ENCODE assay signal across 1 cellular context in the genomic region with DNA sequence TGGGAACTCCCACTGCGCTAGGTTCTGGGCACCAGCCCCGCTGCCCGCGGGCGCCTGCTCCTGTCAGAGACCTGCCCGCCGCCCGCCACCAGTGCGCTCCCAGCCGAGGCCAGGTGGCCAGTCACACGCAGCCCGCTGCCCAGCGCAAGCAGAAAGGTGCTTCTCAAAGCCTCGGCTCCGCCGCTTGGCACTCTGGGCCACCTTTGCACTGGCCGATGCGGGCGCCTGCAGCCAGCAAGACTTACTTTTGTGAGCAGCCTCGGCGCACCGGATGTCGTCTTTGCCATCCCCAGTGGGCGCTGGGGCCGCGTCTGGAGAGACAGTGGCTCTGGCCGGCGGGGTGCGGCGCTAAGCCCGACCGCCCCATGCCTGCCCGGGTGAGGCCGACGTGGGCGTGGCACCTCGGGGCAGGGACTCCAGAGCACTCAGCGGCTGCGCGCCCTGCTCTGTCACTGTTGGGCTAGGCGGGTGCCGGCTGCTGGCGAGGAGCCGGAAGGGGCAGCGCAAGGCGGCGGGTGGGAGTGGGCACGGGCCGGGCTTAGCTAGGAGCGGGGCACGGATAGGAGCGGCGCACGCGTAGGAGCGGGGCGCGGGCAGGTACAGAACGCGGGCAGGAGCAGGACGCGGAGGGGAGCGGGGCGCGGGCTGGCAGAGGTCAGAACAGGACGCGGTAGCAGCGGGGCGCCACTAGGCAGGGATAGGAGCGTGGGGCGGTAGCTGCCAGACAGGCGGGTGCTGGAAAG.
TF ChIP-seq lines count a peak whose summit lies in the region.

No MANE protein-coding gene starts in this region.

TF ChIP-seq in HepG2, 621 proteins besides CTCF, POLR2A, EP300 and RAD21:
- TF ChIP-seq, protein P1, sequence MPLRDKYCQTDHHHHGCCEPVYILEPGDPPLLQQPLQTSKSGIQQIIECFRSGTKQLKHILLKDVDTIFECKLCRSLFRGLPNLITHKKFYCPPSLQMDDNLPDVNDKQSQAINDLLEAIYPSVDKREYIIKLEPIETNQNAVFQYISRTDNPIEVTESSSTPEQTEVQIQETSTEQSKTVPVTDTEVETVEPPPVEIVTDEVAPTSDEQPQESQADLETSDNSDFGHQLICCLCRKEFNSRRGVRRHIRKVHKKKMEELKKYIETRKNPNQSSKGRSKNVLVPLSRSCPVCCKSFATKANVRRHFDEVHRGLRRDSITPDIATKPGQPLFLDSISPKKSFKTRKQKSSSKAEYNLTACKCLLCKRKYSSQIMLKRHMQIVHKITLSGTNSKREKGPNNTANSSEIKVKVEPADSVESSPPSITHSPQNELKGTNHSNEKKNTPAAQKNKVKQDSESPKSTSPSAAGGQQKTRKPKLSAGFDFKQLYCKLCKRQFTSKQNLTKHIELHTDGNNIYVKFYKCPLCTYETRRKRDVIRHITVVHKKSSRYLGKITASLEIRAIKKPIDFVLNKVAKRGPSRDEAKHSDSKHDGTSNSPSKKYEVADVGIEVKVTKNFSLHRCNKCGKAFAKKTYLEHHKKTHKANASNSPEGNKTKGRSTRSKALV (CRISPR knock-in tag; IDR thresholded peaks at IDR 0.05): peak; percentile 96
- peak; percentile 29; the same call in 1 of the 2 replicates for TF ChIP-seq GABPB1 (CRISPR knock-in tag; IDR thresholded peaks at IDR 0.05)
- TF ChIP-seq, protein P2, sequence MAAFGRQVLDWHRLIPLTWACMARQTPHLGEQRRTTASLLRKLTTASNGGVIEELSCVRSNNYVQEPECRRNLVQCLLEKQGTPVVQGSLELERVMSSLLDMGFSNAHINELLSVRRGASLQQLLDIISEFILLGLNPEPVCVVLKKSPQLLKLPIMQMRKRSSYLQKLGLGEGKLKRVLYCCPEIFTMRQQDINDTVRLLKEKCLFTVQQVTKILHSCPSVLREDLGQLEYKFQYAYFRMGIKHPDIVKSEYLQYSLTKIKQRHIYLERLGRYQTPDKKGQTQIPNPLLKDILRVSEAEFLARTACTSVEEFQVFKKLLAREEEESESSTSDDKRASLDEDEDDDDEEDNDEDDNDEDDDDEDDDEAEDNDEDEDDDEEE (CRISPR knock-in tag; IDR thresholded peaks at IDR 0.05): 0 out of 2 replicates have a peak, but pooled peaks have one; percentile 33
- TF ChIP-seq, protein P3, sequence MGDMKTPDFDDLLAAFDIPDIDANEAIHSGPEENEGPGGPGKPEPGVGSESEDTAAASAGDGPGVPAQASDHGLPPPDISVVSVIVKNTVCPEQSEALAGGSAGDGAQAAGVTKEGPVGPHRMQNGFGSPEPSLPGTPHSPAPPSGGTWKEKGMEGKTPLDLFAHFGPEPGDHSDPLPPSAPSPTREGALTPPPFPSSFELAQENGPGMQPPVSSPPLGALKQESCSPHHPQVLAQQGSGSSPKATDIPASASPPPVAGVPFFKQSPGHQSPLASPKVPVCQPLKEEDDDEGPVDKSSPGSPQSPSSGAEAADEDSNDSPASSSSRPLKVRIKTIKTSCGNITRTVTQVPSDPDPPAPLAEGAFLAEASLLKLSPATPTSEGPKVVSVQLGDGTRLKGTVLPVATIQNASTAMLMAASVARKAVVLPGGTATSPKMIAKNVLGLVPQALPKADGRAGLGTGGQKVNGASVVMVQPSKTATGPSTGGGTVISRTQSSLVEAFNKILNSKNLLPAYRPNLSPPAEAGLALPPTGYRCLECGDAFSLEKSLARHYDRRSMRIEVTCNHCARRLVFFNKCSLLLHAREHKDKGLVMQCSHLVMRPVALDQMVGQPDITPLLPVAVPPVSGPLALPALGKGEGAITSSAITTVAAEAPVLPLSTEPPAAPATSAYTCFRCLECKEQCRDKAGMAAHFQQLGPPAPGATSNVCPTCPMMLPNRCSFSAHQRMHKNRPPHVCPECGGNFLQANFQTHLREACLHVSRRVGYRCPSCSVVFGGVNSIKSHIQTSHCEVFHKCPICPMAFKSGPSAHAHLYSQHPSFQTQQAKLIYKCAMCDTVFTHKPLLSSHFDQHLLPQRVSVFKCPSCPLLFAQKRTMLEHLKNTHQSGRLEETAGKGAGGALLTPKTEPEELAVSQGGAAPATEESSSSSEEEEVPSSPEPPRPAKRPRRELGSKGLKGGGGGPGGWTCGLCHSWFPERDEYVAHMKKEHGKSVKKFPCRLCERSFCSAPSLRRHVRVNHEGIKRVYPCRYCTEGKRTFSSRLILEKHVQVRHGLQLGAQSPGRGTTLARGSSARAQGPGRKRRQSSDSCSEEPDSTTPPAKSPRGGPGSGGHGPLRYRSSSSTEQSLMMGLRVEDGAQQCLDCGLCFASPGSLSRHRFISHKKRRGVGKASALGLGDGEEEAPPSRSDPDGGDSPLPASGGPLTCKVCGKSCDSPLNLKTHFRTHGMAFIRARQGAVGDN (CRISPR knock-in tag; IDR thresholded peaks at IDR 0.05): peak; percentile 39
- TF ChIP-seq, protein P4, sequence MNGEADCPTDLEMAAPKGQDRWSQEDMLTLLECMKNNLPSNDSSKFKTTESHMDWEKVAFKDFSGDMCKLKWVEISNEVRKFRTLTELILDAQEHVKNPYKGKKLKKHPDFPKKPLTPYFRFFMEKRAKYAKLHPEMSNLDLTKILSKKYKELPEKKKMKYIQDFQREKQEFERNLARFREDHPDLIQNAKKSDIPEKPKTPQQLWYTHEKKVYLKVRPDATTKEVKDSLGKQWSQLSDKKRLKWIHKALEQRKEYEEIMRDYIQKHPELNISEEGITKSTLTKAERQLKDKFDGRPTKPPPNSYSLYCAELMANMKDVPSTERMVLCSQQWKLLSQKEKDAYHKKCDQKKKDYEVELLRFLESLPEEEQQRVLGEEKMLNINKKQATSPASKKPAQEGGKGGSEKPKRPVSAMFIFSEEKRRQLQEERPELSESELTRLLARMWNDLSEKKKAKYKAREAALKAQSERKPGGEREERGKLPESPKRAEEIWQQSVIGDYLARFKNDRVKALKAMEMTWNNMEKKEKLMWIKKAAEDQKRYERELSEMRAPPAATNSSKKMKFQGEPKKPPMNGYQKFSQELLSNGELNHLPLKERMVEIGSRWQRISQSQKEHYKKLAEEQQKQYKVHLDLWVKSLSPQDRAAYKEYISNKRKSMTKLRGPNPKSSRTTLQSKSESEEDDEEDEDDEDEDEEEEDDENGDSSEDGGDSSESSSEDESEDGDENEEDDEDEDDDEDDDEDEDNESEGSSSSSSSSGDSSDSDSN (CRISPR knock-in tag; IDR thresholded peaks at IDR 0.05): peak; percentile 39; the same call in 1 of the 2 replicates
TF ChIP-seq in HepG2: peak in this region for 5; not testable (repeated sequence) for 616.
